Comparison of ENCODE assay signal across 2 cellular contexts in the genomic region with DNA sequence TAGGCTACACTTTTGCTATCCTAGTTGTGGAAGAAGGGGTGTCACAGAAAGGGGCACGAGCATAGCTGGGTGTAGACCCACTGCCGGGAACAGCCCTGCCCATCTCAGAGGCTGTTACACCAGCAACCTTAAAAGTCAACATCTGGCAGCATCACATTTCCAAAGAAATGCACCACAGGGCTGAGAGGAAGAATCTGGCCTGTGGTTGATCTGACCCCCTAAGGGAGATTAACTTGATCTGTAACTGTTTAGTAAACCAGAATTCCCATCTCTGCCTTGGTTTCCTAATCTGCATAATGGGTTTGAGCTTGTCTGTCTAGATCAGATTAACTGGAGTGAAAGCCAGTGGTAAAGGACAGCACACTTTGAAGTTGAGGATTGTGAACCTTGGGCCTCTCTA.
TF ChIP-seq lines count a peak whose summit lies in the region.

No MANE protein-coding gene starts in this region.

TF ChIP-seq in K562, 482 proteins besides CTCF, POLR2A, EP300 and RAD21:
- TF ChIP-seq COPS2 (conservative IDR thresholded peaks at IDR 0.05): no peak
- peak; percentile 65 for TF ChIP-seq RBM25 (IDR thresholded peaks at IDR 0.05; ENCODE audit: low read depth, low read length, severe bottlenecking)
TF ChIP-seq in K562: peak in this region for 1.

TF ChIP-seq in liver, 16 proteins besides CTCF, POLR2A, EP300 and RAD21:
- no peak for TF ChIP-seq NR2F2 (IDR thresholded peaks at IDR 0.05)
- TF ChIP-seq, protein P1, sequence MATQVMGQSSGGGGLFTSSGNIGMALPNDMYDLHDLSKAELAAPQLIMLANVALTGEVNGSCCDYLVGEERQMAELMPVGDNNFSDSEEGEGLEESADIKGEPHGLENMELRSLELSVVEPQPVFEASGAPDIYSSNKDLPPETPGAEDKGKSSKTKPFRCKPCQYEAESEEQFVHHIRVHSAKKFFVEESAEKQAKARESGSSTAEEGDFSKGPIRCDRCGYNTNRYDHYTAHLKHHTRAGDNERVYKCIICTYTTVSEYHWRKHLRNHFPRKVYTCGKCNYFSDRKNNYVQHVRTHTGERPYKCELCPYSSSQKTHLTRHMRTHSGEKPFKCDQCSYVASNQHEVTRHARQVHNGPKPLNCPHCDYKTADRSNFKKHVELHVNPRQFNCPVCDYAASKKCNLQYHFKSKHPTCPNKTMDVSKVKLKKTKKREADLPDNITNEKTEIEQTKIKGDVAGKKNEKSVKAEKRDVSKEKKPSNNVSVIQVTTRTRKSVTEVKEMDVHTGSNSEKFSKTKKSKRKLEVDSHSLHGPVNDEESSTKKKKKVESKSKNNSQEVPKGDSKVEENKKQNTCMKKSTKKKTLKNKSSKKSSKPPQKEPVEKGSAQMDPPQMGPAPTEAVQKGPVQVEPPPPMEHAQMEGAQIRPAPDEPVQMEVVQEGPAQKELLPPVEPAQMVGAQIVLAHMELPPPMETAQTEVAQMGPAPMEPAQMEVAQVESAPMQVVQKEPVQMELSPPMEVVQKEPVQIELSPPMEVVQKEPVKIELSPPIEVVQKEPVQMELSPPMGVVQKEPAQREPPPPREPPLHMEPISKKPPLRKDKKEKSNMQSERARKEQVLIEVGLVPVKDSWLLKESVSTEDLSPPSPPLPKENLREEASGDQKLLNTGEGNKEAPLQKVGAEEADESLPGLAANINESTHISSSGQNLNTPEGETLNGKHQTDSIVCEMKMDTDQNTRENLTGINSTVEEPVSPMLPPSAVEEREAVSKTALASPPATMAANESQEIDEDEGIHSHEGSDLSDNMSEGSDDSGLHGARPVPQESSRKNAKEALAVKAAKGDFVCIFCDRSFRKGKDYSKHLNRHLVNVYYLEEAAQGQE (IDR thresholded peaks at IDR 0.05): no peak
- TF ChIP-seq FOXA1 (IDR thresholded peaks at IDR 0.05): no peak
- TF ChIP-seq, protein P2, sequence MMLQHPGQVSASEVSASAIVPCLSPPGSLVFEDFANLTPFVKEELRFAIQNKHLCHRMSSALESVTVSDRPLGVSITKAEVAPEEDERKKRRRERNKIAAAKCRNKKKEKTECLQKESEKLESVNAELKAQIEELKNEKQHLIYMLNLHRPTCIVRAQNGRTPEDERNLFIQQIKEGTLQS (IDR thresholded peaks at IDR 0.05): no peak
- no peak for TF ChIP-seq FOXA2 (IDR thresholded peaks at IDR 0.05)
- no peak for TF ChIP-seq TAF1 (conservative IDR thresholded peaks at IDR 0.05)
- TF ChIP-seq JUND (IDR thresholded peaks at IDR 0.05): no peak
- TF ChIP-seq, protein P3, sequence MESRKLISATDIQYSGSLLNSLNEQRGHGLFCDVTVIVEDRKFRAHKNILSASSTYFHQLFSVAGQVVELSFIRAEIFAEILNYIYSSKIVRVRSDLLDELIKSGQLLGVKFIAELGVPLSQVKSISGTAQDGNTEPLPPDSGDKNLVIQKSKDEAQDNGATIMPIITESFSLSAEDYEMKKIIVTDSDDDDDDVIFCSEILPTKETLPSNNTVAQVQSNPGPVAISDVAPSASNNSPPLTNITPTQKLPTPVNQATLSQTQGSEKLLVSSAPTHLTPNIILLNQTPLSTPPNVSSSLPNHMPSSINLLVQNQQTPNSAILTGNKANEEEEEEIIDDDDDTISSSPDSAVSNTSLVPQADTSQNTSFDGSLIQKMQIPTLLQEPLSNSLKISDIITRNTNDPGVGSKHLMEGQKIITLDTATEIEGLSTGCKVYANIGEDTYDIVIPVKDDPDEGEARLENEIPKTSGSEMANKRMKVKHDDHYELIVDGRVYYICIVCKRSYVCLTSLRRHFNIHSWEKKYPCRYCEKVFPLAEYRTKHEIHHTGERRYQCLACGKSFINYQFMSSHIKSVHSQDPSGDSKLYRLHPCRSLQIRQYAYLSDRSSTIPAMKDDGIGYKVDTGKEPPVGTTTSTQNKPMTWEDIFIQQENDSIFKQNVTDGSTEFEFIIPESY (IDR thresholded peaks at IDR 0.05): no peak
- no peak for TF ChIP-seq HNF4A (conservative IDR thresholded peaks at IDR 0.05)
- TF ChIP-seq GABPA (IDR thresholded peaks at IDR 0.05 in 1 of 2, conservative IDR thresholded peaks at IDR 0.05 in 1 of 2): no peak
- TF ChIP-seq, protein P4, sequence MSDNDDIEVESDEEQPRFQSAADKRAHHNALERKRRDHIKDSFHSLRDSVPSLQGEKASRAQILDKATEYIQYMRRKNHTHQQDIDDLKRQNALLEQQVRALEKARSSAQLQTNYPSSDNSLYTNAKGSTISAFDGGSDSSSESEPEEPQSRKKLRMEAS (IDR thresholded peaks at IDR 0.05): no peak
- TF ChIP-seq RXRA (IDR thresholded peaks at IDR 0.05): no peak
- TF ChIP-seq YY1 (IDR thresholded peaks at IDR 0.05): no peak
- no peak for TF ChIP-seq SP1 (IDR thresholded peaks at IDR 0.05)
- TF ChIP-seq HNF4G (IDR thresholded peaks at IDR 0.05): no peak
- TF ChIP-seq EGR1 (IDR thresholded peaks at IDR 0.05; ENCODE audit: low read depth in 2 of 2): no peak
